Comparison of ENCODE assay signal across 7 cellular contexts in the genomic region with DNA sequence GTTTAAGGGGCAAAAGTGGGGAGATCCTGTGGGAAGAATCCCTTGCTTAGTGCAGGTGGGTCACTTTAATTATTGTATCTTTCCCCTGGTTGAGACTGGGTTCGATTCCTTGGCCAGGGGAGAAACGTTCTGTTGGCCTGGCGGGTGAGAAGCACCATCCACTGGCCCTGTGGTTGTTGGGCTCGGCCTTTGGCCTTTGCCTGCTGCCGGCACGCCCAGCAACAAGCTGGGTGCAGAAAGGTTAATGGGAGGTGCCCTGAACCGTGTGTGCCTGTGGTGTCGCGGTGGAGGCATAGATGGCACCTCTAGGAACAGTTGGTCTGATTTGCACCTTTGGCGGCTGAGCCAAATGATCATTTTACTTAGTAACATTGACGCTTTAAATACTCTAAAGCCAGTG.
"Had no signal": no experiment of that assay in that cellular context is flagged by ENCODE, and none has a peak within 500 bp of the region (broad histone marks: within the 10 kb centered on the region; RNA-seq: fewer than 3 reads in every experiment).

No MANE protein-coding gene starts in this region.

- FAIRE-seq: GM12878, GM12891, GM12892, GM18507, GM19239 had no signal

- DNase-seq: GDM1, GF-D8 had no signal
